ENCODE assay signal across 8 cellular contexts in genomic region chr17:39671651-39672521, GRCh38. TPM values are rescaled to one million over a fixed set of nuclear protein-coding genes. Genes with fewer than 3 reads are reported as not detected.
A peak's percentile ranks its signal among the peaks of the same experiment; 100 is the strongest.
DNase-seq lines count a peak whose midpoint lies in the region.

No MANE protein-coding gene starts in this region.

- DNase-seq in G401 (ENCODE audit: low spot score) (peak; percentile 32), NCI-H1694 (lab: John Stamatoyannopoulos, UW) (peak; percentile 16), cerebellar cortex (ENCODE audit: low spot score) (peak; percentile 50), medulla oblongata (ENCODE audit: extremely low spot score) (peak; percentile 60), NCI-H526 treated with DMSO at 0.1 percent for 48 hours (lab: John Stamatoyannopoulos, UW) (no peak), dedifferentiated amniotic fluid mesenchymal stem cell (ENCODE audit: extremely low spot score) (no peak), HK-2 (ENCODE audit: unreplicated experiment) (no peak)
- no peak for DNase-seq in activated CD4-positive, alpha-beta T cell treated with anti-CD3 and anti-CD28 coated beads for 1 hour

- in situ Hi-C loops in G401 (cut with HindIII; ENCODE audit: low sequenced_read_pairs) = no loop called here

RNA-seq across cellular contexts. Expression of gene PNMT, which starts 3.6 kb away (rescaled TPM):
- not detected in 2 replicates for total RNA-seq in G401 (2014; rRNA removed; shearing (Covaris generic))

RNA-seq across cellular contexts. Expression of gene TCAP, which starts 6.7 kb away (rescaled TPM):
- total RNA-seq in G401 (2014; rRNA removed; shearing (Covaris generic)) = 0.43 and 0.44 TPM in 2 replicates

RNA-seq across cellular contexts. Expression of gene PGAP3, which starts 16.0 kb away (rescaled TPM):
- 10.3 and 13.5 TPM in 2 replicates for total RNA-seq in G401 (2014; rRNA removed; shearing (Covaris generic))

RNA-seq across cellular contexts. Expression of gene ERBB2, which starts 28.0 kb away (rescaled TPM):
- total RNA-seq in G401 (2014; rRNA removed; shearing (Covaris generic)) = 41.1 and 44.7 TPM in 2 replicates

RNA-seq across cellular contexts. Expression of gene STARD3, which starts 34.9 kb away (rescaled TPM):
- total RNA-seq in G401 (2014; rRNA removed; shearing (Covaris generic)) = 30.8 and 45.5 TPM in 2 replicates

Comparison
In these comparisons a context has a peak if more than half of its experiments do, and no peak if none do; other contexts are left out.
1. DNase-seq: peak in G401 (single experiment), NCI-H1694 (single experiment), cerebellar cortex (single experiment) and medulla oblongata (single experiment); none in NCI-H526 treated with DMSO at 0.1 percent for 48 hours (single experiment), activated CD4-positive, alpha-beta T cell treated with anti-CD3 and anti-CD28 coated beads for 1 hour (single experiment), dedifferentiated amniotic fluid mesenchymal stem cell (single experiment) and HK-2 (single experiment).